Comparison of ENCODE assay signal across 1 cellular context in genomic region chr19:34503546-34504272, GRCh38.
TF ChIP-seq lines count a peak whose summit lies in the region.

No MANE protein-coding gene starts in this region.

TF ChIP-seq in HepG2, 621 proteins besides CTCF, POLR2A, EP300 and RAD21 (continues in another document):
- TF ChIP-seq RBAK (CRISPR knock-in tag; IDR thresholded peaks at IDR 0.05) = no peak
- TF ChIP-seq SRSF4 (IDR thresholded peaks at IDR 0.05; ENCODE audit: low read depth, low read length, poor library complexity, severe bottlenecking) = no peak
- TF ChIP-seq GATAD1 (CRISPR knock-in tag; IDR thresholded peaks at IDR 0.05) = no peak
- no peak for TF ChIP-seq CHCHD3 (CRISPR knock-in tag; IDR thresholded peaks at IDR 0.05)
- TF ChIP-seq NONO (IDR thresholded peaks at IDR 0.05) = no peak
- TF ChIP-seq NONO (CRISPR knock-in tag; conservative IDR thresholded peaks at IDR 0.05) = peak; percentile 65; the same call in 1 of the 2 replicates
- TF ChIP-seq MXI1 (IDR thresholded peaks at IDR 0.05; ENCODE audit: borderline replicate concordance, low read depth, low read length) = peak; percentile 84; the same call in 2 of the 3 replicates
- TF ChIP-seq AFF4 (CRISPR knock-in tag; IDR thresholded peaks at IDR 0.05) = no peak
- peak; percentile 81 for TF ChIP-seq GATAD2A (CRISPR knock-in tag; IDR thresholded peaks at IDR 0.05)
- TF ChIP-seq, protein P1, sequence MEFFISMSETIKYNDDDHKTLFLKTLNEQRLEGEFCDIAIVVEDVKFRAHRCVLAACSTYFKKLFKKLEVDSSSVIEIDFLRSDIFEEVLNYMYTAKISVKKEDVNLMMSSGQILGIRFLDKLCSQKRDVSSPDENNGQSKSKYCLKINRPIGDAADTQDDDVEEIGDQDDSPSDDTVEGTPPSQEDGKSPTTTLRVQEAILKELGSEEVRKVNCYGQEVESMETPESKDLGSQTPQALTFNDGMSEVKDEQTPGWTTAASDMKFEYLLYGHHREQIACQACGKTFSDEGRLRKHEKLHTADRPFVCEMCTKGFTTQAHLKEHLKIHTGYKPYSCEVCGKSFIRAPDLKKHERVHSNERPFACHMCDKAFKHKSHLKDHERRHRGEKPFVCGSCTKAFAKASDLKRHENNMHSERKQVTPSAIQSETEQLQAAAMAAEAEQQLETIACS (CRISPR knock-in tag; IDR thresholded peaks at IDR 0.05) = no peak
- TF ChIP-seq GLMP (CRISPR knock-in tag; IDR thresholded peaks at IDR 0.05; ENCODE audit: borderline replicate concordance) = no peak
- TF ChIP-seq, protein P2, sequence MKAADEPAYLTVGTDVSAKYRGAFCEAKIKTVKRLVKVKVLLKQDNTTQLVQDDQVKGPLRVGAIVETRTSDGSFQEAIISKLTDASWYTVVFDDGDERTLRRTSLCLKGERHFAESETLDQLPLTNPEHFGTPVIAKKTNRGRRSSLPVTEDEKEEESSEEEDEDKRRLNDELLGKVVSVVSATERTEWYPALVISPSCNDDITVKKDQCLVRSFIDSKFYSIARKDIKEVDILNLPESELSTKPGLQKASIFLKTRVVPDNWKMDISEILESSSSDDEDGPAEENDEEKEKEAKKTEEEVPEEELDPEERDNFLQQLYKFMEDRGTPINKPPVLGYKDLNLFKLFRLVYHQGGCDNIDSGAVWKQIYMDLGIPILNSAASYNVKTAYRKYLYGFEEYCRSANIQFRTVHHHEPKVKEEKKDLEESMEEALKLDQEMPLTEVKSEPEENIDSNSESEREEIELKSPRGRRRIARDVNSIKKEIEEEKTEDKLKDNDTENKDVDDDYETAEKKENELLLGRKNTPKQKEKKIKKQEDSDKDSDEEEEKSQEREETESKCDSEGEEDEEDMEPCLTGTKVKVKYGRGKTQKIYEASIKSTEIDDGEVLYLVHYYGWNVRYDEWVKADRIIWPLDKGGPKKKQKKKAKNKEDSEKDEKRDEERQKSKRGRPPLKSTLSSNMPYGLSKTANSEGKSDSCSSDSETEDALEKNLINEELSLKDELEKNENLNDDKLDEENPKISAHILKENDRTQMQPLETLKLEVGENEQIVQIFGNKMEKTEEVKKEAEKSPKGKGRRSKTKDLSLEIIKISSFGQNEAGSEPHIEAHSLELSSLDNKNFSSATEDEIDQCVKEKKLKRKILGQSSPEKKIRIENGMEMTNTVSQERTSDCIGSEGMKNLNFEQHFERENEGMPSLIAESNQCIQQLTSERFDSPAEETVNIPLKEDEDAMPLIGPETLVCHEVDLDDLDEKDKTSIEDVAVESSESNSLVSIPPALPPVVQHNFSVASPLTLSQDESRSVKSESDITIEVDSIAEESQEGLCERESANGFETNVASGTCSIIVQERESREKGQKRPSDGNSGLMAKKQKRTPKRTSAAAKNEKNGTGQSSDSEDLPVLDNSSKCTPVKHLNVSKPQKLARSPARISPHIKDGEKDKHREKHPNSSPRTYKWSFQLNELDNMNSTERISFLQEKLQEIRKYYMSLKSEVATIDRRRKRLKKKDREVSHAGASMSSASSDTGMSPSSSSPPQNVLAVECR (CRISPR knock-in tag; IDR thresholded peaks at IDR 0.05; ENCODE audit: borderline replicate concordance) = peak; percentile 52; the same call in 1 of the 2 replicates
- TF ChIP-seq ZFYVE20 (CRISPR knock-in tag; IDR thresholded peaks at IDR 0.05; ENCODE audit: borderline replicate concordance, low read depth) = no peak
- TF ChIP-seq ZFP1 (CRISPR knock-in tag; IDR thresholded peaks at IDR 0.05) = no peak
- no peak for TF ChIP-seq NFE2 (CRISPR knock-in tag; IDR thresholded peaks at IDR 0.05)
- no peak; the same call in 1 of the 2 replicates for TF ChIP-seq WIZ (CRISPR knock-in tag; IDR thresholded peaks at IDR 0.05)
- TF ChIP-seq PHF5A (CRISPR knock-in tag; IDR thresholded peaks at IDR 0.05; ENCODE audit: low read depth, unreplicated experiment) = no peak
- no peak for TF ChIP-seq ZNF547 (CRISPR knock-in tag; IDR thresholded peaks at IDR 0.05)
- TF ChIP-seq RARG (CRISPR knock-in tag; IDR thresholded peaks at IDR 0.05; ENCODE audit: low read depth) = no peak
- no peak for TF ChIP-seq DDIT3 (CRISPR knock-in tag; IDR thresholded peaks at IDR 0.05)
- TF ChIP-seq, protein P3, sequence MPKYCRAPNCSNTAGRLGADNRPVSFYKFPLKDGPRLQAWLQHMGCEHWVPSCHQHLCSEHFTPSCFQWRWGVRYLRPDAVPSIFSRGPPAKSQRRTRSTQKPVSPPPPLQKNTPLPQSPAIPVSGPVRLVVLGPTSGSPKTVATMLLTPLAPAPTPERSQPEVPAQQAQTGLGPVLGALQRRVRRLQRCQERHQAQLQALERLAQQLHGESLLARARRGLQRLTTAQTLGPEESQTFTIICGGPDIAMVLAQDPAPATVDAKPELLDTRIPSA (CRISPR knock-in tag; IDR thresholded peaks at IDR 0.05; ENCODE audit: borderline replicate concordance) = no peak
- TF ChIP-seq MTA1 (CRISPR knock-in tag; IDR thresholded peaks at IDR 0.05; ENCODE audit: borderline replicate concordance) = peak; percentile 80
- TF ChIP-seq ARID5B (CRISPR knock-in tag; IDR thresholded peaks at IDR 0.05) = peak; percentile 49
- TF ChIP-seq ZNF839 (CRISPR knock-in tag; IDR thresholded peaks at IDR 0.05; ENCODE audit: borderline replicate concordance) = no peak
- no peak for TF ChIP-seq ZC3H13 (CRISPR knock-in tag; IDR thresholded peaks at IDR 0.05)
- TF ChIP-seq TP53 (CRISPR knock-in tag; conservative IDR thresholded peaks at IDR 0.05) = no peak
- TF ChIP-seq KMT2A (CRISPR knock-in tag; IDR thresholded peaks at IDR 0.05) = no peak
- no peak for TF ChIP-seq MAF1 (CRISPR knock-in tag; IDR thresholded peaks at IDR 0.05; ENCODE audit: borderline replicate concordance)
- no peak for TF ChIP-seq ZNF503 (CRISPR knock-in tag; IDR thresholded peaks at IDR 0.05)
- no peak for TF ChIP-seq CHD2 (IDR thresholded peaks at IDR 0.05; ENCODE audit: low read depth, low read length)
- peak; percentile 61 for TF ChIP-seq RARA (CRISPR knock-in tag; IDR thresholded peaks at IDR 0.05)
- no peak for TF ChIP-seq ZNF563 (CRISPR knock-in tag; IDR thresholded peaks at IDR 0.05)
- no peak; the same call in 1 of the 2 replicates for TF ChIP-seq ZNF501 (CRISPR knock-in tag; IDR thresholded peaks at IDR 0.05)
- TF ChIP-seq SP4 (CRISPR knock-in tag; IDR thresholded peaks at IDR 0.05) = no peak
- peak; percentile 79; the same call in 1 of the 2 replicates for TF ChIP-seq ZNF205 (CRISPR knock-in tag; IDR thresholded peaks at IDR 0.05)
- no peak for TF ChIP-seq ZNF713 (CRISPR knock-in tag; IDR thresholded peaks at IDR 0.05)
- no peak for TF ChIP-seq FOXJ3 (CRISPR knock-in tag; IDR thresholded peaks at IDR 0.05; ENCODE audit: borderline replicate concordance)
- TF ChIP-seq HNF4G (IDR thresholded peaks at IDR 0.05; ENCODE audit: borderline replicate concordance, low read depth, low read length) = no peak; the same call in 1 of the 2 replicates
- TF ChIP-seq HNF4G (CRISPR knock-in tag; IDR thresholded peaks at IDR 0.05; ENCODE audit: borderline replicate concordance, low read depth) = peak; percentile 52; the same call in 1 of the 2 replicates
- TF ChIP-seq, protein P4, sequence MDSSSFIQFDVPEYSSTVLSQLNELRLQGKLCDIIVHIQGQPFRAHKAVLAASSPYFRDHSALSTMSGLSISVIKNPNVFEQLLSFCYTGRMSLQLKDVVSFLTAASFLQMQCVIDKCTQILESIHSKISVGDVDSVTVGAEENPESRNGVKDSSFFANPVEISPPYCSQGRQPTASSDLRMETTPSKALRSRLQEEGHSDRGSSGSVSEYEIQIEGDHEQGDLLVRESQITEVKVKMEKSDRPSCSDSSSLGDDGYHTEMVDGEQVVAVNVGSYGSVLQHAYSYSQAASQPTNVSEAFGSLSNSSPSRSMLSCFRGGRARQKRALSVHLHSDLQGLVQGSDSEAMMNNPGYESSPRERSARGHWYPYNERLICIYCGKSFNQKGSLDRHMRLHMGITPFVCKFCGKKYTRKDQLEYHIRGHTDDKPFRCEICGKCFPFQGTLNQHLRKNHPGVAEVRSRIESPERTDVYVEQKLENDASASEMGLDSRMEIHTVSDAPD (CRISPR knock-in tag; IDR thresholded peaks at IDR 0.05) = no peak
